In genomic region chr9:83980395-83981125, GRCh38 we compare ENCODE assay signal across 7 cellular contexts. TPM values are rescaled to one million over a fixed set of nuclear protein-coding genes. Genes with fewer than 3 reads are reported as not detected.
DNase-seq lines count a peak whose midpoint lies in the region; ATAC-seq, FAIRE-seq and TF ChIP-seq lines count a peak whose summit lies in the region.

Gene RMI1 (plus strand): TSS chr9:83980805. CDS start chr9:84000987, 20,182 bp downstream.

- no peak for TF ChIP-seq CTCF in astrocyte (IDR thresholded peaks at IDR 0.05; ENCODE audit: insufficient read depth, low read depth, low read length)

- H3K4me2 ChIP-seq in astrocyte (ENCODE audit: low read length): peak within 1 kb of the TSS; percentile 91

- peak within 1 kb of the TSS; percentile 100 for H3K27ac Mint-ChIP-seq in T-helper 2 cell treated with Interferon-gamma antibody and Interleukin-4, amounts not matched to agents 5 μg/mL and 100 μg/mL, for 36 hours
- H3K27ac Mint-ChIP-seq in astrocyte (ENCODE audit: unreplicated experiment): peak within 1 kb of the TSS; percentile 100

- no peaks in the 10 kb centered on the region for H3K27me3 Mint-ChIP-seq in T-helper 2 cell treated with Interferon-gamma antibody and Interleukin-4, amounts not matched to agents 5 μg/mL and 100 μg/mL, for 36 hours (ENCODE audit: low read depth)
- H3K27me3 Mint-ChIP-seq in astrocyte (ENCODE audit: low read depth, unreplicated experiment): no peaks in the 10 kb centered on the region

- no peak for FAIRE-seq in astrocyte (lab: Jason Lieb, UNC)

- no peaks in the 10 kb centered on the region for H3K9me3 Mint-ChIP-seq in T-helper 2 cell treated with Interferon-gamma antibody and Interleukin-4, amounts not matched to agents 5 μg/mL and 100 μg/mL, for 36 hours
- H3K9me3 Mint-ChIP-seq in astrocyte (ENCODE audit: unreplicated experiment): no peaks in the 10 kb centered on the region

- H3K4me1 Mint-ChIP-seq in T-helper 2 cell treated with Interferon-gamma antibody and Interleukin-4, amounts not matched to agents 5 μg/mL and 100 μg/mL, for 36 hours (ENCODE audit: low read depth): peaks cover 37% of the 10 kb centered on the region
- peaks cover 6% of the 10 kb centered on the region for H3K4me1 Mint-ChIP-seq in astrocyte (ENCODE audit: low read depth, unreplicated experiment)

- peaks cover 23% of the 10 kb centered on the region for H3K36me3 ChIP-seq in astrocyte (ENCODE audit: insufficient read depth, low read length)

- H3K9me3 ChIP-seq in astrocyte (ENCODE audit: insufficient read depth, low read depth, low read length): no peaks in the 10 kb centered on the region

- H3K4me3 ChIP-seq in astrocyte (ENCODE audit: insufficient read depth, low read depth, low read length): peak within 1 kb of the TSS; percentile 100

- peak within 1 kb of the TSS; percentile 99 for H3K4me3 Mint-ChIP-seq in T-helper 2 cell treated with Interferon-gamma antibody and Interleukin-4, amounts not matched to agents 5 μg/mL and 100 μg/mL, for 36 hours
- H3K4me3 Mint-ChIP-seq in astrocyte (ENCODE audit: unreplicated experiment): peak within 1 kb of the TSS; percentile 100

- peak within 1 kb of the TSS; percentile 89 for H2AFZ ChIP-seq in astrocyte (ENCODE audit: low read depth, low read length)

- H3K27ac ChIP-seq in astrocyte (ENCODE audit: low read depth, low read length): peak within 1 kb of the TSS; percentile 100

- peaks cover 48% of the 10 kb centered on the region for H3K36me3 Mint-ChIP-seq in T-helper 2 cell treated with Interferon-gamma antibody and Interleukin-4, amounts not matched to agents 5 μg/mL and 100 μg/mL, for 36 hours (ENCODE audit: low read depth)
- peaks cover 6% of the 10 kb centered on the region for H3K36me3 Mint-ChIP-seq in astrocyte (ENCODE audit: low read depth, unreplicated experiment)

- H3K9ac ChIP-seq in astrocyte (ENCODE audit: low read length): peak within 1 kb of the TSS; percentile 100

- H3K27me3 ChIP-seq in astrocyte (ENCODE audit: insufficient read depth, low read length): no peaks in the 10 kb centered on the region

- no peaks in the 10 kb centered on the region for H3K4me1 ChIP-seq in astrocyte (ENCODE audit: insufficient read depth, low read length)

- DNase-seq in NCI-H1930 (lab: John Stamatoyannopoulos, UW) (peak; percentile 98), astrocyte (ENCODE audit: low read depth) (peak; percentile 87), hepatic stellate cell (ENCODE audit: low spot score) (peak; percentile 94), renal cortical epithelial cell (ENCODE audit: low read depth) (peak; percentile 88)
- peak; percentile 95 for DNase-seq in T-helper 2 cell treated with Interferon-gamma antibody and Interleukin-4, amounts not matched to agents 5 μg/mL and 100 μg/mL, for 36 hours (ENCODE audit: low spot score)

- H4K20me1 ChIP-seq in astrocyte (ENCODE audit: insufficient read depth, low read length): peaks cover 39% of the 10 kb centered on the region

- peaks cover 96% of the 10 kb centered on the region for H3K79me2 ChIP-seq in astrocyte (ENCODE audit: insufficient read depth, low read length)

- ATAC-seq in GM18502 (IDR thresholded peaks at IDR 0.05; ENCODE audit: poor library complexity, unreplicated experiment) (peak; percentile 74), HG02970 (IDR thresholded peaks at IDR 0.05; ENCODE audit: low FRiP score, unreplicated experiment) (peak; percentile 61)

RNA-seq across cellular contexts. Expression of gene RMI1, which starts in this region (rescaled TPM):
- total RNA-seq in astrocyte (6.3 and 6.5 TPM in 2 replicates), renal cortical epithelial cell (5.2 and 11.6 TPM in 2 replicates)

Comparison
In these comparisons a context has a peak if more than half of its experiments do, and no peak if none do; other contexts are left out.
1. Peak in every context shown above with its lines: DNase-seq, ATAC-seq, H3K4me3 ChIP-seq and H3K27ac ChIP-seq.